In the genomic region with DNA sequence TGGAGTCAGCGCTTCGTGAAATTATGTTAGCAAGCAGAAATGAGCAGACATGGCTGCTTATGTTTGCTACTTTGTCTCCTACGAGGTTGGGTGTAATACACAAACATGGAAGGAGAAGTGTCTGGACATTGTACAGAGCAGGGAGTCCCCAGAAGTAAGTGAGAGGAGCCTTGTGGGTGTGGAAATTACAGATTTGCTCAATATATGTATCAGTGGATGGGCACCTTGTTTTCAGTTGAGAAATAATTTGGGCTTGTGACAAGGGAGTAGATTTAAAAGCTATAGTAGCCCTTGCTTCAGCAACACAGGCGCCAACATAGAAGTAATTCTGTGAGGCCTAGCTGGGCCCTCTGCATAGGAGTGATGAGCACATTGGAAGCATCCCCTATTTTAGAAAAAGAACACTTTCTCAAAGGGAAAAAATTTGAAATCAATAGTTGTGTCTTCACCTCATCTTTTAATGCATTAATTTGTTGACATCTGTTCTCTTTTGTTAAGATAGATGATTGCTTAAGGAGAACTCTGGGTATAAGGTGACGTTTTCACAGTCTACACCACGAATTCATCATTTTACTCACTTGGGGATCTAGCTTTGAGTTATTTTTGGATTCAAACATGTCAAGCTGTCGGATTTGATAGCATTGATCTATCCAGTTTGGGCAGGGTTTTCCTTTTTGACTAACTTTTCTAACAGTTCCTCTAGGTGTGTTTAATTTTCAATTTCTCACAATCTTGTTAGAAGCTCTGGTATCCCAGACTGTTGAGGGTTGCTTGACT, we compare ENCODE assay signal across 17 cellular contexts. TPM values are rescaled to one million over a fixed set of nuclear protein-coding genes. Genes with fewer than 3 reads are reported as not detected.
DNase-seq lines count a peak whose midpoint lies in the region; TF ChIP-seq lines count a peak whose summit lies in the region.
"Had no signal": no experiment of that assay in that cellular context is flagged by ENCODE, and none has a peak within 500 bp of the region (broad histone marks: within the 10 kb centered on the region; RNA-seq: fewer than 3 reads in every experiment).

No MANE protein-coding gene starts in this region.

- no peak overlapping the region for H3K4me3 Mint-ChIP-seq in activated naive CD4-positive, alpha-beta T cell treated with anti-CD3 and anti-CD28 coated beads, Interleukin-2, amount 50 U/mL, for 24 hours
- no peak overlapping the region for H3K4me3 Mint-ChIP-seq in CD8-positive, alpha-beta memory T cell
- no peak overlapping the region for H3K4me3 Mint-ChIP-seq in glutamatergic neuron (ENCODE audit: unreplicated experiment)
- H3K4me3 Mint-ChIP-seq in nephron = no peak overlapping the region

- H3K27ac ChIP-seq in CD8-positive, alpha-beta memory T cell (ENCODE audit: low read depth, low read length) = no peak overlapping the region
- H3K27ac ChIP-seq in Peyer's patch = no peak overlapping the region
- H3K27ac ChIP-seq in colonic mucosa = no peak overlapping the region
- H3K27ac ChIP-seq: RWPE1 had no signal

- H3K27me3 Mint-ChIP-seq in activated naive CD4-positive, alpha-beta T cell treated with anti-CD3 and anti-CD28 coated beads, Interleukin-2, amount 50 U/mL, for 24 hours = no peaks in the 10 kb centered on the region
- H3K27me3 Mint-ChIP-seq in CD8-positive, alpha-beta memory T cell = no peaks in the 10 kb centered on the region
- H3K27me3 Mint-ChIP-seq in glutamatergic neuron (ENCODE audit: unreplicated experiment) (peaks cover 7% of the 10 kb centered on the region), nephron (ENCODE audit: low read depth) (no peaks in the 10 kb centered on the region)

- H3K27ac Mint-ChIP-seq in activated naive CD4-positive, alpha-beta T cell treated with anti-CD3 and anti-CD28 coated beads, Interleukin-2, amount 50 U/mL, for 24 hours = peak overlapping the region; percentile 71
- peak overlapping the region in 7 of 8 donors; percentile 3 to 86 (median 49) for H3K27ac Mint-ChIP-seq in CD8-positive, alpha-beta memory T cell
- peak overlapping the region; percentile 29 for H3K27ac Mint-ChIP-seq in glutamatergic neuron (ENCODE audit: unreplicated experiment)
- H3K27ac Mint-ChIP-seq in nephron = peak overlapping the region; percentile 62 to 89 (median 79)

- H3K4me1 Mint-ChIP-seq in activated naive CD4-positive, alpha-beta T cell treated with anti-CD3 and anti-CD28 coated beads, Interleukin-2, amount 50 U/mL, for 24 hours = peaks cover 80% of the 10 kb centered on the region
- H3K4me1 Mint-ChIP-seq in CD8-positive, alpha-beta memory T cell = peaks cover 46 to 82% (median 66%) of the 10 kb centered on the region in 3 donors
- peaks cover 18% of the 10 kb centered on the region for H3K4me1 Mint-ChIP-seq in glutamatergic neuron (ENCODE audit: low read depth, unreplicated experiment)
- no peaks in the 10 kb centered on the region for H3K4me1 Mint-ChIP-seq in nephron

- intact Hi-C loops in colonic mucosa (cut with DNase I) = no loop called here

- CTCF ChIA-PET in CD8-positive, alpha-beta memory T cell (lab: Charles Lee) = no interaction called here

- no peak overlapping the region for H3K9ac ChIP-seq in colonic mucosa (ENCODE audit: low read depth in 2 of 2, low read length in 2 of 2)

- peaks cover 8% of the 10 kb centered on the region for H3K36me3 ChIP-seq in CD8-positive, alpha-beta memory T cell (ENCODE audit: insufficient read depth, low read length)
- H3K36me3 ChIP-seq in Peyer's patch (peaks cover 0 to 28% (median 0%) of the 10 kb centered on the region in 3 donors), colonic mucosa (no peaks in the 10 kb centered on the region)

- TF ChIP-seq POLR2A in Peyer's patch (IDR thresholded peaks at IDR 0.05) = no peak

- no peaks in the 10 kb centered on the region for H3K27me3 ChIP-seq in CD8-positive, alpha-beta memory T cell (ENCODE audit: insufficient read depth, low read length, poor library complexity, severe bottlenecking)
- no peaks in the 10 kb centered on the region for H3K27me3 ChIP-seq in Peyer's patch
- H3K27me3 ChIP-seq in colonic mucosa = no peaks in the 10 kb centered on the region

- peaks cover 33% of the 10 kb centered on the region for H3K36me3 Mint-ChIP-seq in activated naive CD4-positive, alpha-beta T cell treated with anti-CD3 and anti-CD28 coated beads, Interleukin-2, amount 50 U/mL, for 24 hours
- H3K36me3 Mint-ChIP-seq in CD8-positive, alpha-beta memory T cell = peaks cover 14 to 45% (median 15%) of the 10 kb centered on the region in 3 donors
- no peaks in the 10 kb centered on the region for H3K36me3 Mint-ChIP-seq in glutamatergic neuron (ENCODE audit: unreplicated experiment)
- H3K36me3 Mint-ChIP-seq in nephron (ENCODE audit: low read depth) = peaks cover 14% of the 10 kb centered on the region

- H3K9me3 ChIP-seq in CD8-positive, alpha-beta memory T cell (ENCODE audit: low read length) = no peaks in the 10 kb centered on the region
- H3K9me3 ChIP-seq in Peyer's patch = no peaks in the 10 kb centered on the region
- no peaks in the 10 kb centered on the region for H3K9me3 ChIP-seq in colonic mucosa

- TF ChIP-seq CTCF in glutamatergic neuron (IDR thresholded peaks at IDR 0.05; ENCODE audit: partially characterized antibody, unreplicated experiment) (no peak), nephron (IDR thresholded peaks at IDR 0.05; ENCODE audit: unreplicated experiment in 3 of 3) (no peak), Peyer's patch (IDR thresholded peaks at IDR 0.05) (no peak), colonic mucosa (IDR thresholded peaks at IDR 0.05) (no peak)

- no peak for DNase-seq in activated naive CD4-positive, alpha-beta T cell treated with anti-CD3 and anti-CD28 coated beads, Interleukin-2, amount 50 U/mL, for 16 hours
- no peak for DNase-seq in CD8-positive, alpha-beta memory T cell
- DNase-seq in glutamatergic neuron = no peak
- no peak for DNase-seq in superior temporal gyrus (ENCODE audit: extremely low spot score)
- no peak for DNase-seq in Peyer's patch
- no peak for DNase-seq in colonic mucosa
- DNase-seq: COR-L47; KG1; NCI-H1048; NCI-H2107; NCI-H345; NCI-H526 treated with DMSO at 0.1 percent for 48 hours; NK-92 treated with Interleukin-12 subunit alpha and Interleukin-12 subunit beta, amount 100 ng/mL, for 24 hours; OCI-M1 had no signal

- H3K9me3 Mint-ChIP-seq in activated naive CD4-positive, alpha-beta T cell treated with anti-CD3 and anti-CD28 coated beads, Interleukin-2, amount 50 U/mL, for 24 hours = no peaks in the 10 kb centered on the region
- H3K9me3 Mint-ChIP-seq in CD8-positive, alpha-beta memory T cell = no peaks in the 10 kb centered on the region
- peaks cover 7% of the 10 kb centered on the region for H3K9me3 Mint-ChIP-seq in glutamatergic neuron (ENCODE audit: unreplicated experiment)
- no peaks in the 10 kb centered on the region for H3K9me3 Mint-ChIP-seq in nephron

- no peak overlapping the region for H3K4me3 ChIP-seq in CD8-positive, alpha-beta memory T cell (ENCODE audit: low read length)
- H3K4me3 ChIP-seq in Peyer's patch = no peak overlapping the region
- no peak overlapping the region for H3K4me3 ChIP-seq in colonic mucosa

- POLR2A ChIA-PET in CD8-positive, alpha-beta memory T cell (lab: Charles Lee) = interaction anchor here (0.7 kb wide), 1 partner anchor 32 kb away, joined by 3 read pairs; no protein-coding TSS in a partner anchor

- H3K4me1 ChIP-seq in CD8-positive, alpha-beta memory T cell (ENCODE audit: insufficient read depth, low read length) = peaks cover 9% of the 10 kb centered on the region
- H3K4me1 ChIP-seq in Peyer's patch (no peaks in the 10 kb centered on the region), colonic mucosa (no peaks in the 10 kb centered on the region)

RNA-seq across cellular contexts. Expression of gene HECA, which starts 49.4 kb away (rescaled TPM):
- 10 to 100 TPM; 63.4 to 64.6 TPM for total RNA-seq in CD8-positive, alpha-beta memory T cell
- 9.0 TPM for polyA plus RNA-seq in CD8-positive, alpha-beta memory T cell
- 21.0 TPM for total RNA-seq in glutamatergic neuron (ENCODE audit: unreplicated experiment)
- 10 to 100 TPM; 43.6 to 60.9 (median 51.6) TPM for total RNA-seq in Peyer's patch
- 10 to 100 TPM; 18.0 to 41.1 TPM for total RNA-seq in colonic mucosa

Comparison
In these comparisons a context has a peak if more than half of its experiments do, and no peak if none do; other contexts are left out.
1. H3K27ac Mint-ChIP-seq: peak in every context shown above with its lines; median percentile 79 in nephron; 71 in activated naive CD4-positive, alpha-beta T cell treated with anti-CD3 and anti-CD28 coated beads, Interleukin-2, amount 50 U/mL, for 24 hours; 49 in CD8-positive, alpha-beta memory T cell; 29 in glutamatergic neuron.